In genomic region chr16:11560701-11561439, GRCh38 we compare ENCODE assay signal across 8 cellular contexts. TPM values are rescaled to one million over a fixed set of nuclear protein-coding genes. Genes with fewer than 3 reads are reported as not detected.
A peak's percentile ranks its signal among the peaks of the same experiment; 100 is the strongest.
DNase-seq lines count a peak whose midpoint lies in the region; TF ChIP-seq lines count a peak whose summit lies in the region.

No MANE protein-coding gene starts in this region.

- H3K27me3 ChIP-seq in mammary epithelial cell (ENCODE audit: insufficient read depth, low read length) (no peaks in the 10 kb centered on the region), thymus (ENCODE audit: control insufficient read depth, insufficient read depth) (no peaks in the 10 kb centered on the region)

- H3K36me3 ChIP-seq in mammary epithelial cell (ENCODE audit: insufficient read depth, low read length) (peaks cover 8% of the 10 kb centered on the region), thymus (ENCODE audit: control insufficient read depth, insufficient read depth) (peaks cover 7% of the 10 kb centered on the region)

- H3K4me1 ChIP-seq in mammary epithelial cell (ENCODE audit: insufficient read depth, low read length) (peaks cover 37% of the 10 kb centered on the region), thymus (ENCODE audit: control insufficient read depth, insufficient read depth, low read length) (no peaks in the 10 kb centered on the region)

- peak overlapping the region; percentile 92 for H3K27ac ChIP-seq in mammary epithelial cell (ENCODE audit: insufficient read depth, low read depth, low read length)
- H3K27ac ChIP-seq in thymus (ENCODE audit: low read depth): peak overlapping the region; percentile 74

- H2AFZ ChIP-seq in mammary epithelial cell (ENCODE audit: low read depth, low read length): peak overlapping the region; percentile 31

- in situ Hi-C loops in mammary epithelial cell (cut with MboI; ENCODE audit: low sequenced_read_pairs in 2 of 2): loop anchor here in 1 of 2 donors (25.0 kb wide), 1 partner anchor 599 kb away; no protein-coding TSS in a partner anchor

- no peak for TF ChIP-seq CTCF in mammary epithelial cell (conservative IDR thresholded peaks at IDR 0.05 in 1 of 2, IDR thresholded peaks at IDR 0.05 in 1 of 2; ENCODE audit: extremely low read depth in 1 of 2, insufficient read depth in 1 of 2, low read depth in 1 of 2, low read length in 2 of 2)

- BruUV-seq in mammary epithelial cell (replicated peaks; lab: Mats Ljungman, UMichigan): TSS peak; percentile 78

- H3K79me2 ChIP-seq in mammary epithelial cell (ENCODE audit: insufficient read depth, low read length): peaks cover 98% of the 10 kb centered on the region

- no peaks in the 10 kb centered on the region for H4K20me1 ChIP-seq in mammary epithelial cell (ENCODE audit: insufficient read depth, low read length)

- peak; percentile 15 for DNase-seq in NK-92 treated with Interleukin-12 subunit alpha and Interleukin-12 subunit beta, amount 100 ng/mL, for 24 hours (lab: John Stamatoyannopoulos, UW)
- no peak for DNase-seq in NK-92 (lab: John Stamatoyannopoulos, UW; ENCODE audit: unreplicated experiment)
- DNase-seq in mammary epithelial cell: peak; percentile 92
- peak; percentile 23 for DNase-seq in mucosa of gallbladder (ENCODE audit: low spot score)
- DNase-seq in NAMALWA (ENCODE audit: low spot score): no peak
- no peak for DNase-seq in C1 segment of cervical spinal cord (lab: John Stamatoyannopoulos, UW)
- DNase-seq in germinal center (ENCODE audit: low spot score): no peak

- dilution Hi-C loops in mammary epithelial cell (cut with HindIII; ENCODE audit: low sequenced_read_pairs): no loop called here

- intact Hi-C loops in mammary epithelial cell (cut with micrococcal nuclease): loop anchor here (1.0 kb wide), 1 partner anchor 79 kb away; no protein-coding TSS in a partner anchor

- H3K4me3 ChIP-seq in mammary epithelial cell (replicated peaks in 1 of 3; ENCODE audit: insufficient read depth in 1 of 3, low read depth in 2 of 3, low read length in 3 of 3) (peak overlapping the region in 1 of 3 experiments; percentile 20), thymus (ENCODE audit: low read length) (no peak overlapping the region)

- CTCF ChIA-PET in mammary epithelial cell (lab: Charles Lee; ENCODE audit: low non-redundant PET): interaction anchor here (0.5 kb wide), 1 partner anchor 27 kb away, joined by 4 read pairs; no protein-coding TSS in a partner anchor

- peak overlapping the region; percentile 70 for H3K9ac ChIP-seq in mammary epithelial cell (ENCODE audit: insufficient read depth, low read length)

- H3K4me2 ChIP-seq in mammary epithelial cell (ENCODE audit: insufficient read depth, low read depth, low read length): peak overlapping the region; percentile 77

- peaks cover 4% of the 10 kb centered on the region for H3K9me3 ChIP-seq in mammary epithelial cell (replicated peaks; ENCODE audit: insufficient read depth, low read length)
- peaks cover 4% of the 10 kb centered on the region for H3K9me3 ChIP-seq in thymus (ENCODE audit: control insufficient read depth)

- 3% methylated on average over 12 of the region's 19 CpGs for WGBS in mammary epithelial cell (ENCODE audit: low coverage, missing lambda C conversion rate)
- 70% methylated on average over 19 of the region's 19 CpGs for WGBS in thymus

RNA-seq across cellular contexts. Expression of gene LITAF, which starts 25.8 kb away (rescaled TPM):
- total RNA-seq in mammary epithelial cell (100 to 1,000 TPM; 128 to 197 TPM), mucosa of gallbladder (121 TPM)
- polyA plus RNA-seq in mammary epithelial cell (180 TPM), thymus (95.0 TPM)
- 276 TPM for polyA minus RNA-seq in mammary epithelial cell

Comparison
In these comparisons a context has a peak if more than half of its experiments do, and no peak if none do; other contexts are left out.
1. DNase-seq: peak in NK-92 treated with Interleukin-12 subunit alpha and Interleukin-12 subunit beta, amount 100 ng/mL, for 24 hours (single experiment), mammary epithelial cell (single experiment) and mucosa of gallbladder (single experiment); none in NK-92 (single experiment), NAMALWA (single experiment), C1 segment of cervical spinal cord (0 of 14) and germinal center (single experiment).